Comparison of ENCODE assay signal across 12 cellular contexts in the genomic region with DNA sequence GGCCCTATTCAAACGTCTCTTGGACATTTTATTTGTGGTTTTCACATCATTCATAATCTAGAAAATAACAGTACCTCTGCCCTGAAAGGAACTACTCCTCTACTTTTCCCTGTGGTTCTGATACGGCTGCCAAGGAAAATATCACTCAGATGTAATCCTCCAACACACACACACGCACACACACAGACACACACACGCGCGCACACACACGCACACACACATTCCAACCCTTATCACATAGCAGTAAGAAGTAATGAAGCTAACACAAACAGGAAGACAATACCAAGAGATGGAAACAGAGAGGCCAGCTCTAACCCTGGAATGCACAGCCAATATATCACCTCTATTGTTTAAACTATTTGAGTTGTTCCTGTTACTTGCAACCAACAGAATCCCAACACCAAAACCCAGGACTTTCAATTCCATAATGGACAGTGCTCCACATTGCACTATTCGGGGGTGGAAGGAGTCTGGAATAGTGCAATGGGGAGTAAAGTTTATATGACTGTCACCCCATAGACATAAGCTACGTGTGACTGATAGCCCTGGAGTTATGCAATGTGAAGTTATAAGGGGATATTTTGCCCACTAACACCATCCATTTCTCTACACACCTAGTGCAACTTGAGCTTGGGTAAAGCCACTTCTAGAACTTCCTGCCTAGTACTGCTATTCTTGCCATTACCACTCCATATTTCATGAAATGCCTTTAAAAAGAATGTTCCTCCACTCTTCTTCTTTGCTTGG.
DNase-seq lines count a peak whose midpoint lies in the region; ATAC-seq and TF ChIP-seq lines count a peak whose summit lies in the region.
"Had no signal": no experiment of that assay in that cellular context is flagged by ENCODE, and none has a peak within 500 bp of the region (broad histone marks: within the 10 kb centered on the region; RNA-seq: fewer than 3 reads in every experiment).

No MANE protein-coding gene starts in this region.

- H3K9me3 ChIP-seq in CD8-positive, alpha-beta memory T cell (ENCODE audit: low read length), result no peaks in the 10 kb centered on the region
- no peaks in the 10 kb centered on the region for H3K9me3 ChIP-seq in RWPE2 (ENCODE audit: severe bottlenecking)
- H3K9me3 ChIP-seq in uterus, result no peaks in the 10 kb centered on the region

- peak overlapping the region in 1 of 8 donors; percentile 38 for H3K27ac Mint-ChIP-seq in CD8-positive, alpha-beta memory T cell
- no peak overlapping the region for H3K27ac Mint-ChIP-seq in natural killer cell
- no peak overlapping the region for H3K27ac Mint-ChIP-seq in activated CD4-positive, alpha-beta T cell treated with anti-CD3 and anti-CD28 coated beads for 36 hours
- H3K27ac Mint-ChIP-seq: memory B cell had no signal

- H3K27me3 Mint-ChIP-seq in CD8-positive, alpha-beta memory T cell, result peaks cover 0 to 4% of the 10 kb centered on the region in 2 donors
- no peaks in the 10 kb centered on the region for H3K27me3 Mint-ChIP-seq in natural killer cell (ENCODE audit: low read depth in 2 of 2)
- H3K27me3 Mint-ChIP-seq in activated CD4-positive, alpha-beta T cell treated with anti-CD3 and anti-CD28 coated beads for 36 hours, result no peaks in the 10 kb centered on the region

- H3K4me1 ChIP-seq in CD8-positive, alpha-beta memory T cell (ENCODE audit: insufficient read depth, low read length), result no peaks in the 10 kb centered on the region
- H3K4me1 ChIP-seq in RWPE2 (ENCODE audit: insufficient read depth, poor library complexity, severe bottlenecking) (peaks cover 17% of the 10 kb centered on the region), uterus (no peaks in the 10 kb centered on the region)

- no peak overlapping the region for H3K4me3 ChIP-seq in CD8-positive, alpha-beta memory T cell (ENCODE audit: low read length)
- H3K4me3 ChIP-seq in RWPE2 (ENCODE audit: severe bottlenecking), result no peak overlapping the region
- no peak overlapping the region for H3K4me3 ChIP-seq in fibroblast of the aortic adventitia (ENCODE audit: low read depth, low read length)
- no peak overlapping the region for H3K4me3 ChIP-seq in uterus
- H3K4me3 ChIP-seq: skin epidermis had no signal

- no peak for DNase-seq in CD8-positive, alpha-beta memory T cell
- DNase-seq in RWPE2 (ENCODE audit: low spot score) (no peak), fibroblast of the aortic adventitia (ENCODE audit: low read depth) (peak; percentile 96), natural killer cell (no peak), uterus (no peak), DMS 273 (lab: John Stamatoyannopoulos, UW; ENCODE audit: unreplicated experiment) (no peak), posterior vena cava (ENCODE audit: low spot score) (no peak)
- DNase-seq in activated CD4-positive, alpha-beta T cell treated with anti-CD3 and anti-CD28 coated beads for 36 hours, result no peak
- DNase-seq: activated T-cell treated with anti-CD3 and anti-CD28 coated beads, Interleukin-2, amount 50 U/mL, for 1 hour; NCI-H2171 had no signal

- CTCF ChIA-PET in CD8-positive, alpha-beta memory T cell (lab: Charles Lee), result interaction anchor here (0.7 kb wide), 1 partner anchor 40 kb away, joined by 3 read pairs; no protein-coding TSS in a partner anchor
- CTCF ChIA-PET in activated CD4-positive, alpha-beta T cell treated with anti-CD3 and anti-CD28 coated beads for 36 hours (lab: Charles Lee), result interaction anchor here (1.4 kb wide), 1 partner anchor 12 kb away, joined by 3 read pairs; no protein-coding TSS in a partner anchor

- H3K4me3 Mint-ChIP-seq in CD8-positive, alpha-beta memory T cell, result no peak overlapping the region
- H3K4me3 Mint-ChIP-seq in natural killer cell, result no peak overlapping the region
- no peak overlapping the region for H3K4me3 Mint-ChIP-seq in activated CD4-positive, alpha-beta T cell treated with anti-CD3 and anti-CD28 coated beads for 36 hours
- H3K4me3 Mint-ChIP-seq: memory B cell had no signal

- no peaks in the 10 kb centered on the region for H3K9me3 Mint-ChIP-seq in CD8-positive, alpha-beta memory T cell
- no peaks in the 10 kb centered on the region for H3K9me3 Mint-ChIP-seq in natural killer cell
- no peaks in the 10 kb centered on the region for H3K9me3 Mint-ChIP-seq in activated CD4-positive, alpha-beta T cell treated with anti-CD3 and anti-CD28 coated beads for 36 hours (ENCODE audit: low read depth)

- TF ChIP-seq POLR2A in uterus (IDR thresholded peaks at IDR 0.05), result no peak

- intact Hi-C loops in natural killer cell (cut with micrococcal nuclease), result no loop called here
- intact Hi-C loops in uterus (cut with DNase I; ENCODE audit: low total_unique reads), result no loop called here
- intact Hi-C loops in activated CD4-positive, alpha-beta T cell treated with anti-CD3 and anti-CD28 coated beads for 36 hours (cut with DNase I, micrococcal nuclease), result no loop called here
- intact Hi-C loops in posterior vena cava (cut with DNase I), result no loop called here

- no peaks in the 10 kb centered on the region for H3K36me3 ChIP-seq in CD8-positive, alpha-beta memory T cell (ENCODE audit: insufficient read depth, low read length)
- H3K36me3 ChIP-seq in RWPE2 (ENCODE audit: low read depth) (no peaks in the 10 kb centered on the region), uterus (no peaks in the 10 kb centered on the region)

- no peaks in the 10 kb centered on the region for H3K4me1 Mint-ChIP-seq in CD8-positive, alpha-beta memory T cell
- H3K4me1 Mint-ChIP-seq in natural killer cell, result peaks cover 25 to 27% of the 10 kb centered on the region in 2 donors
- H3K4me1 Mint-ChIP-seq in activated CD4-positive, alpha-beta T cell treated with anti-CD3 and anti-CD28 coated beads for 36 hours, result peaks cover 2% of the 10 kb centered on the region
- H3K4me1 Mint-ChIP-seq: memory B cell had no signal

- no peaks in the 10 kb centered on the region for H3K36me3 Mint-ChIP-seq in CD8-positive, alpha-beta memory T cell
- H3K36me3 Mint-ChIP-seq in natural killer cell, result peaks cover 4% of the 10 kb centered on the region
- no peaks in the 10 kb centered on the region for H3K36me3 Mint-ChIP-seq in activated CD4-positive, alpha-beta T cell treated with anti-CD3 and anti-CD28 coated beads for 36 hours (ENCODE audit: low read depth)
- H3K36me3 Mint-ChIP-seq: memory B cell had no signal

- POLR2A ChIA-PET in CD8-positive, alpha-beta memory T cell (lab: Charles Lee), result no interaction called here
- POLR2A ChIA-PET in activated CD4-positive, alpha-beta T cell treated with anti-CD3 and anti-CD28 coated beads for 36 hours (lab: Charles Lee), result no interaction called here

- H3K27me3 ChIP-seq in CD8-positive, alpha-beta memory T cell (ENCODE audit: insufficient read depth, low read length, poor library complexity, severe bottlenecking), result no peaks in the 10 kb centered on the region
- H3K27me3 ChIP-seq in RWPE2 (ENCODE audit: insufficient read depth, poor library complexity, severe bottlenecking), result no peaks in the 10 kb centered on the region
- no peaks in the 10 kb centered on the region for H3K27me3 ChIP-seq in uterus

- peak overlapping the region; percentile 25 for H3K27ac ChIP-seq in CD8-positive, alpha-beta memory T cell (ENCODE audit: low read depth, low read length)
- H3K27ac ChIP-seq in RWPE2 (ENCODE audit: poor library complexity, severe bottlenecking) (peak overlapping the region; percentile 41), uterus (peak overlapping the region in 1 of 2 donors; percentile 3)

- ATAC-seq in RWPE2 (ENCODE audit: low read depth), result no peak
- peak; percentile 52 to 69 (median 68) for ATAC-seq in natural killer cell
- ATAC-seq in activated CD4-positive, alpha-beta T cell treated with anti-CD3 and anti-CD28 coated beads for 36 hours, result no peak

- no peak for TF ChIP-seq CTCF in RWPE2 (IDR thresholded peaks at IDR 0.05; ENCODE audit: poor library complexity, severe bottlenecking)
- TF ChIP-seq CTCF in fibroblast of the aortic adventitia (IDR thresholded peaks at IDR 0.05; ENCODE audit: insufficient read depth, low read length), result no peak
- no peak for TF ChIP-seq CTCF in natural killer cell (IDR thresholded peaks at IDR 0.05)
- no peak for TF ChIP-seq CTCF in uterus (IDR thresholded peaks at IDR 0.05)

Comparison
In these comparisons a context has a peak if more than half of its experiments do, and no peak if none do; other contexts are left out.
1. ATAC-seq: peak in natural killer cell (3 of 3); none in RWPE2 (single experiment) and activated CD4-positive, alpha-beta T cell treated with anti-CD3 and anti-CD28 coated beads for 36 hours (single experiment).